In the genomic region with DNA sequence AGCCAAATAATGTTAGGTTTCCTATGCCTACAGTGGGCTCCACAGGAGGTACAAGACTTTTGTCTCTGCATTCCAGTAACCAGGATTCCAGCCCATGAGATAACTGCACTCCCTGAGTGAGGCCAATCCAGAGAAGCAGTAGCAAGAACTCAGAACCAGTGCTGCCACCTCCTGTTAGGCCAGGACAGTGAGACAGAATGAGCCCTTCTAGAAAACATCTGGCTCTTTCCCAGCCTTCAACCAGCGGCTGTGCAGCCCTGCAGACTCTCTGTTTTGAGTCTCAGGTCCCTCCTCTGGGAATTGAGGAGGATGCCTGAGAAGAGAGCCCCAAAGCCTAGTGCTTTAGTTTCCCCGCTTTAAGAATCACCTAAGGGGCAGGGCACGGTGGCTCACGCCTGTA, we compare ENCODE assay signal across 1 cellular context.
TF ChIP-seq lines count a peak whose summit lies in the region.

No MANE protein-coding gene starts in this region.

TF ChIP-seq in HepG2, 621 proteins besides CTCF, POLR2A, EP300 and RAD21:
- TF ChIP-seq TBP (CRISPR knock-in tag; IDR thresholded peaks at IDR 0.05) (no peak), SMC3 (IDR thresholded peaks at IDR 0.05; ENCODE audit: low read length) (peak; percentile 33; the same call in 1 of the 2 replicates), STAG1 (CRISPR knock-in tag; IDR thresholded peaks at IDR 0.05) (peak; percentile 60), ZNF768 (CRISPR knock-in tag; IDR thresholded peaks at IDR 0.05) (peak; percentile 84)
- TF ChIP-seq, protein P1, sequence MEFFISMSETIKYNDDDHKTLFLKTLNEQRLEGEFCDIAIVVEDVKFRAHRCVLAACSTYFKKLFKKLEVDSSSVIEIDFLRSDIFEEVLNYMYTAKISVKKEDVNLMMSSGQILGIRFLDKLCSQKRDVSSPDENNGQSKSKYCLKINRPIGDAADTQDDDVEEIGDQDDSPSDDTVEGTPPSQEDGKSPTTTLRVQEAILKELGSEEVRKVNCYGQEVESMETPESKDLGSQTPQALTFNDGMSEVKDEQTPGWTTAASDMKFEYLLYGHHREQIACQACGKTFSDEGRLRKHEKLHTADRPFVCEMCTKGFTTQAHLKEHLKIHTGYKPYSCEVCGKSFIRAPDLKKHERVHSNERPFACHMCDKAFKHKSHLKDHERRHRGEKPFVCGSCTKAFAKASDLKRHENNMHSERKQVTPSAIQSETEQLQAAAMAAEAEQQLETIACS (CRISPR knock-in tag; IDR thresholded peaks at IDR 0.05): no peak
